Comparison of ENCODE assay signal across 2 cellular contexts in the genomic region with DNA sequence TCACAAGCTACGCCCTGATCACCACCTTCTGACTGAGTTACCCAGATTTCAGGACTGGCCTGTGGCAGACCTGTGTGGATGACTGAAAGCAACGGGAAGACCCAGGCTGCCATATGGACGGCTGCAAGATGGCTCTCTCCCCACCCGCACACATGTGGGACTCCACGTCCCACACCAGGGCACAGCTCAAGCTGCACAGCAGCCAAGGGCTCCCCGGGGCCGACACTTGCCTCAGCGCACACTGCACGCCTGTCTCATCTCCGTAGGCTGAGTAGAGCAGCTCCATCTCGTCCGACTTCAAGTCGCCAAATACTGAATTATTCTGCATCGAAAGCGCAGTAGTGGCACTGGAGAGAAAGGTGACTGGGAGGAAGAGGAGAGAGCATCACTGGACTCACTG.
TF ChIP-seq lines count a peak whose summit lies in the region.

No MANE protein-coding gene starts in this region.

TF ChIP-seq in SK-N-SH, 30 proteins besides CTCF, POLR2A, EP300 and RAD21 (continued from another document):
- no peak for TF ChIP-seq POLR2AphosphoS5 (IDR thresholded peaks at IDR 0.05; ENCODE audit: low read depth, low read length)
- TF ChIP-seq RCOR1 (IDR thresholded peaks at IDR 0.05; ENCODE audit: low read length) = no peak
- no peak for TF ChIP-seq TCF12 (IDR thresholded peaks at IDR 0.05)
- TF ChIP-seq TEAD4 (IDR thresholded peaks at IDR 0.05; ENCODE audit: borderline replicate concordance, insufficient read depth) = no peak
- no peak for TF ChIP-seq GATA2 (CRISPR knock-in tag; IDR thresholded peaks at IDR 0.05)

TF ChIP-seq in SK-N-SH treated with all-trans-retinoic acid at 6 μM for 48 hours, 23 proteins besides CTCF, POLR2A, EP300 and RAD21 (continued from another document):
- TF ChIP-seq TSHZ2 (CRISPR knock-in tag; IDR thresholded peaks at IDR 0.05) (no peak), ZC3H10 (CRISPR knock-in tag; IDR thresholded peaks at IDR 0.05) (no peak), SNAI2 (CRISPR knock-in tag; IDR thresholded peaks at IDR 0.05) (no peak), RARB (CRISPR knock-in tag; IDR thresholded peaks at IDR 0.05) (no peak), OSR1 (CRISPR knock-in tag; IDR thresholded peaks at IDR 0.05) (no peak)
- TF ChIP-seq, protein P1, sequence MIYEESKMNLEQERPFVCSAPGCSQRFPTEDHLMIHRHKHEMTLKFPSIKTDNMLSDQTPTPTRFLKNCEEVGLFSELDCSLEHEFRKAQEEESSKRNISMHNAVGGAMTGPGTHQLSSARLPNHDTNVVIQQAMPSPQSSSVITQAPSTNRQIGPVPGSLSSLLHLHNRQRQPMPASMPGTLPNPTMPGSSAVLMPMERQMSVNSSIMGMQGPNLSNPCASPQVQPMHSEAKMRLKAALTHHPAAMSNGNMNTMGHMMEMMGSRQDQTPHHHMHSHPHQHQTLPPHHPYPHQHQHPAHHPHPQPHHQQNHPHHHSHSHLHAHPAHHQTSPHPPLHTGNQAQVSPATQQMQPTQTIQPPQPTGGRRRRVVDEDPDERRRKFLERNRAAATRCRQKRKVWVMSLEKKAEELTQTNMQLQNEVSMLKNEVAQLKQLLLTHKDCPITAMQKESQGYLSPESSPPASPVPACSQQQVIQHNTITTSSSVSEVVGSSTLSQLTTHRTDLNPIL (CRISPR knock-in tag; IDR thresholded peaks at IDR 0.05; ENCODE audit: low read depth) = no peak
